10 cellular contexts compared by ENCODE assay signal in the genomic region with DNA sequence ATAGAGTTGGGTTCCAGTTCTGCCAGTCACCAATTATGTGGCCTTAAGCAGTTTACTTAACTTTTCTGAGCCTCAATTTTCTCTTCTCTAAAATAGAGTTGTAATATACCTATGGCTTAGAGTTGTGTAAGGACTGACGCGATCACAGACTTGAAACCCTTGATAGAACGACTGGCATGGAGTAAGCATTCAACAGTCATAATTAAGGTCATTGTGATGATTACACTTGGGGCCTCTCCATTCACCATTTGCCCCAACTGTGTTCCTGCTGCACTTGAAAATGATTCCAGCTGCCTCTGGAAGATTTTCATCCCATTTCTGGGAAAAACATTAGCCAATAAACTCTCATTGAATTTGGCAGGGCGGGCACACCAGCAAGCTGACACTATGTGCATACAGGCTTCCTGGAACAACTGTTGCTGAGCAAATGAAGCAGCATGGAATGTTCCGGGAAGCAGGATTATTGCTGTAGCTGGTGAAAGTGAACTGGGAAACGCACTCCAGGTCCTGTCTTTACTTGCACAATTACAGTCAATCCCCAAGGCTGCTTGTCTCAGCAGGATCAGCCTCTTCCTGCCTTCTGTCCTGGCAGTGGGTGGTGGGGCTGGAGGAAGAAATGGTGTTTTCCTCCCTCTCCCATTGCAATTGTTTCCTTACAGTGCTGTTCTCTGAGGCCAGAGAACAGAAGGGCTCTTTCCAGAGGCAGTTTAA. TPM values are rescaled to one million over a fixed set of nuclear protein-coding genes. Genes with fewer than 3 reads are reported as not detected.
DNase-seq lines count a peak whose midpoint lies in the region; ATAC-seq, FAIRE-seq and TF ChIP-seq lines count a peak whose summit lies in the region.
"Had no signal": no experiment of that assay in that cellular context is flagged by ENCODE, and none has a peak within 500 bp of the region (broad histone marks: within the 10 kb centered on the region; RNA-seq: fewer than 3 reads in every experiment).

No MANE protein-coding gene starts in this region.

- no peak for FAIRE-seq in H54 (lab: Jason Lieb, UNC)
- FAIRE-seq: islet of Langerhans had no signal

- WGBS in stomach, 5 donors: 52 to 62% (median 59%) methylated on average over 6 of the region's 6 CpGs

- H3K27ac Mint-ChIP-seq in nephron progenitor cell: no peak overlapping the region

- TF ChIP-seq CTCF in ascending aorta (IDR thresholded peaks at IDR 0.05) (no peak), stomach (IDR thresholded peaks at IDR 0.05) (no peak), nephron progenitor cell (IDR thresholded peaks at IDR 0.05) (no peak)

- TF ChIP-seq EP300 in stomach (IDR thresholded peaks at IDR 0.05): peak; percentile 93

- DNase-seq in NCI-H82 (lab: John Stamatoyannopoulos, UW): peak; percentile 21
- DNase-seq in NCI-H82 treated with DMSO at 0.1 percent for 48 hours (lab: John Stamatoyannopoulos, UW; ENCODE audit: unreplicated experiment): no peak
- peak in 1 of 2 donors; percentile 79 for DNase-seq in ascending aorta (ENCODE audit: low spot score in 2 of 2)
- DNase-seq in left colon: peak in 1 of 2 donors; percentile 69
- DNase-seq in stomach: no peak
- no peak for DNase-seq in NCI-H524 treated with DMSO at 0.1 percent for 48 hours (lab: John Stamatoyannopoulos, UW)
- DNase-seq in H54 (ENCODE audit: insufficient read length, low spot score): no peak
- DNase-seq in nephron progenitor cell: no peak
- DNase-seq: NCI-H1436 had no signal

- H3K9me3 Mint-ChIP-seq in nephron progenitor cell: no peaks in the 10 kb centered on the region

- no peaks in the 10 kb centered on the region for H3K36me3 Mint-ChIP-seq in nephron progenitor cell (ENCODE audit: low read depth)

- H3K27me3 ChIP-seq in ascending aorta (no peaks in the 10 kb centered on the region), stomach (no peaks in the 10 kb centered on the region)

- intact Hi-C loops in ascending aorta (cut with DNase I) (no loop called here), left colon (cut with DNase I, micrococcal nuclease) (no loop called here), stomach (cut with DNase I; ENCODE audit: low total_unique reads) (no loop called here)

- no peaks in the 10 kb centered on the region for H3K36me3 ChIP-seq in ascending aorta
- peaks cover 0 to 7% (median 0%) of the 10 kb centered on the region in 4 donors for H3K36me3 ChIP-seq in stomach

- peak; percentile 85 for ATAC-seq in left colon

- H3K4me1 Mint-ChIP-seq in nephron progenitor cell: peaks cover 27% of the 10 kb centered on the region

- H3K27me3 Mint-ChIP-seq in nephron progenitor cell (ENCODE audit: low read depth, poor library complexity): no peaks in the 10 kb centered on the region

- H3K4me3 Mint-ChIP-seq in nephron progenitor cell: no peak overlapping the region

- H3K4me1 ChIP-seq in ascending aorta: peaks cover 4 to 67% of the 10 kb centered on the region in 2 donors
- H3K4me1 ChIP-seq in stomach: peaks cover 30 to 99% (median 67%) of the 10 kb centered on the region in 4 donors

- no peak for TF ChIP-seq POLR2A in stomach (IDR thresholded peaks at IDR 0.05)
- TF ChIP-seq POLR2A in H54 (IDR thresholded peaks at IDR 0.05; ENCODE audit: low read depth, low read length): no peak

- H3K4me3 ChIP-seq in ascending aorta (no peak overlapping the region), stomach (no peak overlapping the region)

- H3K9me3 ChIP-seq in ascending aorta (no peaks in the 10 kb centered on the region), stomach (no peaks in the 10 kb centered on the region)

- H3K27ac ChIP-seq in ascending aorta: peak overlapping the region; percentile 43 to 69
- peak overlapping the region in 4 of 5 donors; percentile 44 to 85 (median 80) for H3K27ac ChIP-seq in stomach

RNA-seq across cellular contexts. Expression of a gene that starts 19.6 kb away (rescaled TPM):
- 188 TPM for total RNA-seq in ascending aorta
- total RNA-seq in left colon: 100 to 1,000 TPM in 1 of 2 donors, 10 to 100 TPM in 1; 99.1 to 107 TPM
- 100 to 1,000 TPM in 3 of 5 donors, 10 to 100 TPM in 2; 47.5 to 229 (median 176) TPM for total RNA-seq in stomach
- 100 to 1,000 TPM in 1 of 3 donors, 10 to 100 TPM in 2; 52.4 to 125 (median 65.5) TPM for polyA plus RNA-seq in stomach
